In the genomic region with DNA sequence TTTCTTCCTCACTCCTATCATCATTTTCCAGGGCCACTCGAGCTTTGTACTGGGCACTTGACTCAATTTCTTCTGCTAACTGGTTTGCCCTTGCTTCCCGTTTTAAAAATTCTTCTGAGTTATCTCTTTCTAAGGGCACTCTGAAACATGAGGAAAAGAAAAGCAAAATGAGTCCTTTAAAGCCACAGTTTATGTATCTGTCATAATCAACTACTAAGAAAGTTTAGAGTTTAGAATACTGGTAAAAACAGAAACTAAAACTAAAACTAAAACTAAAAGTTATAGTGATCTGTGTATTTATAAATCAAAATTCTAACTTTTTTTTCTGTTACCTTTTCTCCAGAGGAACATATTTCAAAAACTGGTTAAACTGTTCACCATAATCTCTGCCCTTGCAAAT, we compare ENCODE assay signal across 16 cellular contexts.
A peak's percentile ranks its signal among the peaks of the same experiment; 100 is the strongest.
DNase-seq lines count a peak whose midpoint lies in the region; ATAC-seq and TF ChIP-seq lines count a peak whose summit lies in the region.
"Had no signal": no experiment of that assay in that cellular context is flagged by ENCODE, and none has a peak within 500 bp of the region (broad histone marks: within the 10 kb centered on the region; RNA-seq: fewer than 3 reads in every experiment).

No MANE protein-coding gene starts in this region.

- no peaks in the 10 kb centered on the region for H3K27me3 Mint-ChIP-seq in activated naive CD4-positive, alpha-beta T cell treated with anti-CD3 and anti-CD28 coated beads for 36 hours (ENCODE audit: low read depth)
- no peaks in the 10 kb centered on the region for H3K27me3 Mint-ChIP-seq in activated naive CD4-positive, alpha-beta T cell treated with anti-CD3 and anti-CD28 coated beads, Interleukin-2, amount 10 ng/mL, durations not matched to agents 7 days and 5 days
- no peaks in the 10 kb centered on the region for H3K27me3 Mint-ChIP-seq in activated T-helper 2 cell treated with anti-CD3 and anti-CD28 coated beads, Interferon-gamma antibody, Interleukin-2, Interleukin-4, amounts not matched to agents 10 μg/mL and 5 μg/mL and 100 μg/mL, durations not matched to agents 14 hours and 24 hours and 36 hours (ENCODE audit: low read depth)
- H3K27me3 Mint-ChIP-seq: CD8-positive, alpha-beta memory T cell had no signal

- no peaks in the 10 kb centered on the region for H3K27me3 ChIP-seq in ascending aorta
- H3K27me3 ChIP-seq: BLaER1 had no signal

- intact Hi-C loops in activated naive CD4-positive, alpha-beta T cell treated with anti-CD3 and anti-CD28 coated beads for 36 hours (cut with micrococcal nuclease): loop anchor here (10.0 kb wide), 1 partner anchor 165 kb away; a partner anchor contains a TSS
- intact Hi-C loops in activated T-helper 2 cell treated with anti-CD3 and anti-CD28 coated beads, Interferon-gamma antibody, Interleukin-2, Interleukin-4, amounts not matched to agents 10 μg/mL and 5 μg/mL and 100 μg/mL, durations not matched to agents 14 hours and 24 hours and 36 hours (cut with micrococcal nuclease): no loop called here
- intact Hi-C loops in ascending aorta (cut with DNase I): no loop called here

- H3K4me1 Mint-ChIP-seq in activated naive CD4-positive, alpha-beta T cell treated with anti-CD3 and anti-CD28 coated beads for 36 hours (ENCODE audit: low read depth): no peaks in the 10 kb centered on the region
- no peaks in the 10 kb centered on the region for H3K4me1 Mint-ChIP-seq in activated naive CD4-positive, alpha-beta T cell treated with anti-CD3 and anti-CD28 coated beads, Interleukin-2, amount 10 ng/mL, durations not matched to agents 7 days and 5 days
- H3K4me1 Mint-ChIP-seq in activated T-helper 2 cell treated with anti-CD3 and anti-CD28 coated beads, Interferon-gamma antibody, Interleukin-2, Interleukin-4, amounts not matched to agents 10 μg/mL and 5 μg/mL and 100 μg/mL, durations not matched to agents 14 hours and 24 hours and 36 hours (ENCODE audit: low read depth): peaks cover 2% of the 10 kb centered on the region
- H3K4me1 Mint-ChIP-seq: CD8-positive, alpha-beta memory T cell had no signal

- CTCF ChIA-PET in activated naive CD4-positive, alpha-beta T cell treated with anti-CD3 and anti-CD28 coated beads for 36 hours (lab: Charles Lee): no interaction called here
- CTCF ChIA-PET in activated naive CD4-positive, alpha-beta T cell treated with anti-CD3 and anti-CD28 coated beads, Interleukin-2, amount 10 ng/mL, durations not matched to agents 7 days and 5 days (lab: Charles Lee): interaction anchor here (1.1 to 1.6 kb wide), 4 partner anchors 8 to 123 kb away, joined by 4 to 6 read pairs (median 6); no protein-coding TSS in a partner anchor

- H3K27ac ChIP-seq in ascending aorta: no peak overlapping the region
- H3K27ac ChIP-seq: 22Rv1, BLaER1, HL-60 had no signal

- no peak overlapping the region for H3K4me3 Mint-ChIP-seq in activated naive CD4-positive, alpha-beta T cell treated with anti-CD3 and anti-CD28 coated beads for 36 hours
- H3K4me3 Mint-ChIP-seq in activated naive CD4-positive, alpha-beta T cell treated with anti-CD3 and anti-CD28 coated beads, Interleukin-2, amount 10 ng/mL, durations not matched to agents 7 days and 5 days: no peak overlapping the region
- H3K4me3 Mint-ChIP-seq in activated T-helper 2 cell treated with anti-CD3 and anti-CD28 coated beads, Interferon-gamma antibody, Interleukin-2, Interleukin-4, amounts not matched to agents 10 μg/mL and 5 μg/mL and 100 μg/mL, durations not matched to agents 14 hours and 24 hours and 36 hours (ENCODE audit: low read depth): no peak overlapping the region
- H3K4me3 Mint-ChIP-seq: CD8-positive, alpha-beta memory T cell had no signal

- peak; percentile 35 to 56 for ATAC-seq in activated CD4-positive, CD25-positive, alpha-beta regulatory T cell treated with anti-CD3 and anti-CD28 coated beads, Interleukin-2, amount 50 U/mL, for 24 hours
- ATAC-seq in HG03521 (IDR thresholded peaks at IDR 0.05; ENCODE audit: unreplicated experiment): no peak

- peak overlapping the region; percentile 17 for H3K27ac Mint-ChIP-seq in activated naive CD4-positive, alpha-beta T cell treated with anti-CD3 and anti-CD28 coated beads for 36 hours
- H3K27ac Mint-ChIP-seq in activated naive CD4-positive, alpha-beta T cell treated with anti-CD3 and anti-CD28 coated beads, Interleukin-2, amount 10 ng/mL, durations not matched to agents 7 days and 5 days: no peak overlapping the region
- H3K27ac Mint-ChIP-seq in activated T-helper 2 cell treated with anti-CD3 and anti-CD28 coated beads, Interferon-gamma antibody, Interleukin-2, Interleukin-4, amounts not matched to agents 10 μg/mL and 5 μg/mL and 100 μg/mL, durations not matched to agents 14 hours and 24 hours and 36 hours: peak overlapping the region; percentile 53
- H3K27ac Mint-ChIP-seq: CD8-positive, alpha-beta memory T cell had no signal

- peaks cover 14% of the 10 kb centered on the region for H3K36me3 Mint-ChIP-seq in activated naive CD4-positive, alpha-beta T cell treated with anti-CD3 and anti-CD28 coated beads for 36 hours (ENCODE audit: low read depth)
- H3K36me3 Mint-ChIP-seq in activated naive CD4-positive, alpha-beta T cell treated with anti-CD3 and anti-CD28 coated beads, Interleukin-2, amount 10 ng/mL, durations not matched to agents 7 days and 5 days: peaks cover 14% of the 10 kb centered on the region
- peaks cover 29% of the 10 kb centered on the region for H3K36me3 Mint-ChIP-seq in activated T-helper 2 cell treated with anti-CD3 and anti-CD28 coated beads, Interferon-gamma antibody, Interleukin-2, Interleukin-4, amounts not matched to agents 10 μg/mL and 5 μg/mL and 100 μg/mL, durations not matched to agents 14 hours and 24 hours and 36 hours (ENCODE audit: low read depth)

- TF ChIP-seq CTCF in ascending aorta (IDR thresholded peaks at IDR 0.05): no peak

- H3K9me3 Mint-ChIP-seq in activated naive CD4-positive, alpha-beta T cell treated with anti-CD3 and anti-CD28 coated beads for 36 hours: no peaks in the 10 kb centered on the region
- no peaks in the 10 kb centered on the region for H3K9me3 Mint-ChIP-seq in activated naive CD4-positive, alpha-beta T cell treated with anti-CD3 and anti-CD28 coated beads, Interleukin-2, amount 10 ng/mL, durations not matched to agents 7 days and 5 days
- no peaks in the 10 kb centered on the region for H3K9me3 Mint-ChIP-seq in activated T-helper 2 cell treated with anti-CD3 and anti-CD28 coated beads, Interferon-gamma antibody, Interleukin-2, Interleukin-4, amounts not matched to agents 10 μg/mL and 5 μg/mL and 100 μg/mL, durations not matched to agents 14 hours and 24 hours and 36 hours
- H3K9me3 Mint-ChIP-seq: CD8-positive, alpha-beta memory T cell had no signal

- no peak overlapping the region for H3K4me3 ChIP-seq in ascending aorta
- H3K4me3 ChIP-seq: BLaER1, HAP-1 had no signal

- H3K4me1 ChIP-seq in ascending aorta: no peaks in the 10 kb centered on the region
- H3K4me1 ChIP-seq: BLaER1, Caco-2, HAP-1 had no signal

- H3K9me3 ChIP-seq in ascending aorta: no peaks in the 10 kb centered on the region
- H3K9me3 ChIP-seq: BLaER1, Caco-2, HAP-1 had no signal

- no peak for DNase-seq in activated CD4-positive, CD25-positive, alpha-beta regulatory T cell (lab: John Stamatoyannopoulos, UW)
- no peak for DNase-seq in activated naive CD4-positive, alpha-beta T cell treated with anti-CD3 and anti-CD28 coated beads for 36 hours
- no peak for DNase-seq in activated naive CD4-positive, alpha-beta T cell treated with anti-CD3 and anti-CD28 coated beads, Interleukin-2, amount 10 ng/mL, durations not matched to agents 7 days and 5 days
- DNase-seq in activated T-helper 2 cell treated with anti-CD3 and anti-CD28 coated beads, Interferon-gamma antibody, Interleukin-2, Interleukin-4, amounts not matched to agents 10 μg/mL and 5 μg/mL and 100 μg/mL, durations not matched to agents 14 hours and 24 hours and 36 hours (ENCODE audit: low spot score): no peak
- no peak for DNase-seq in ascending aorta (ENCODE audit: low spot score in 2 of 2)
- DNase-seq: AML-193; Caco-2; CD8-positive, alpha-beta memory T cell; DND-41; GDM1 had no signal

- peaks cover 39 to 79% of the 10 kb centered on the region in 2 donors for H3K36me3 ChIP-seq in ascending aorta
